Comparison of ENCODE assay signal across 8 cellular contexts in genomic region chr2:111454404-111454803, GRCh38.
DNase-seq lines count a peak whose midpoint lies in the region; ATAC-seq and TF ChIP-seq lines count a peak whose summit lies in the region.
"Not testable (repeated sequence)": the region's sequence is repeated elsewhere in the genome, so short reads cannot be mapped to it uniquely, and the experiment has no call there.

No MANE protein-coding gene starts in this region.

- not testable (repeated sequence) for TF ChIP-seq CTCF in liver (IDR thresholded peaks at IDR 0.05; ENCODE audit: low read depth, low read length, missing input control)

- H3K27me3 ChIP-seq in NT2/D1 (ENCODE audit: insufficient read depth, insufficient read length); liver (ENCODE audit: control insufficient read depth in 4 of 4, insufficient read depth in 4 of 4, low read length in 3 of 4): not testable (repeated sequence)

- TF ChIP-seq RAD21 in liver (IDR thresholded peaks at IDR 0.05) = peak; percentile 41 to 53

- peak; percentile 72 for ATAC-seq in GM19468 (IDR thresholded peaks at IDR 0.05; ENCODE audit: extremely low read depth, unreplicated experiment)
- ATAC-seq in HG03039 (IDR thresholded peaks at IDR 0.05; ENCODE audit: unreplicated experiment) = peak; percentile 66
- ATAC-seq in esophagus mucosa = peak; percentile 94

- DNase-seq in EH (ENCODE audit: low read depth) (peak; percentile 46), NT2/D1 (ENCODE audit: low read depth, low spot score) (peak; percentile 9)
- DNase-seq in activated naive CD4-positive, alpha-beta T cell treated with Interleukin-2 at 50 U/mL for 16 hours = peak; percentile 20
- DNase-seq in stimulated activated CD8-positive, alpha-beta memory T cell treated with anti-CD3 and anti-CD28 coated beads, Interleukin-12 subunit alpha, Interleukin-12 subunit beta, amount 100 ng/mL, for 1 hour (ENCODE audit: low read depth) = peak; percentile 12

- H3K4me1 ChIP-seq in NT2/D1 (ENCODE audit: insufficient read depth, insufficient read length); liver (ENCODE audit: control insufficient read depth in 4 of 4, insufficient read depth in 4 of 4, low read length in 3 of 4): not testable (repeated sequence)

- not testable (repeated sequence) for H3K36me3 ChIP-seq in NT2/D1 (ENCODE audit: insufficient read depth, insufficient read length, low read length); liver (ENCODE audit: control insufficient read depth in 4 of 4, insufficient read depth in 3 of 4, low read depth in 1 of 4, low read length in 3 of 4)

- H3K9ac ChIP-seq in NT2/D1 (ENCODE audit: insufficient read length, low read depth); liver (ENCODE audit: low read depth in 1 of 2, low read length in 2 of 2): not testable (repeated sequence)

- H3K9me3 ChIP-seq in NT2/D1 (ENCODE audit: insufficient read depth, low read length); liver (ENCODE audit: control insufficient read depth in 4 of 4, low read length in 3 of 4): not testable (repeated sequence)

- H3K27ac ChIP-seq in liver (ENCODE audit: low read depth in 1 of 2, low read length in 2 of 2) = not testable (repeated sequence)

- not testable (repeated sequence) for H3K4me3 ChIP-seq in NT2/D1 (ENCODE audit: insufficient read length, low read depth); liver (ENCODE audit: low read depth in 1 of 3, low read length in 3 of 3)

- WGBS in liver = 25% methylated on average over 1 of the region's 1 CpG
